In the genomic region with DNA sequence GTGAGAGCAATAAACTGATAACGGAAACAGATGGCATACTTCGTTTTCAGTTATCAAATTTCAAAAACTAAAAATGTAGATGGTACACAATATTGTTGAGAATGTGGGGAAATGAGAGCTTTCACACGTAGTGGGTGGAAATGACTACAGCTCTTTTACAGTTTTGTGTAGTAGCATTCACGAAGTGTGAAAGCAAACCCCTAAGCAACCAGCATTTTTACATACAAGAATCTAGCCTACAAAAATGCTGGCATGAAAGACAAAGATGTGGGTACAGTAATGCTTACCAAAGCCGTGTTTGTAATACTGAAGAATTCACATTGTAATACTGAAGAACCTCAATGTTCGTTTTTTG, we compare ENCODE assay signal across 1 cellular context.
TF ChIP-seq lines count a peak whose summit lies in the region.

No MANE protein-coding gene starts in this region.

TF ChIP-seq in H1, 55 proteins besides CTCF, POLR2A, EP300 and RAD21:
- TF ChIP-seq TAF7 (optimal IDR thresholded peaks at IDR 0.05; ENCODE audit: borderline replicate concordance, low read depth, low read length), result no peak
- TF ChIP-seq CEBPB (IDR thresholded peaks at IDR 0.05; ENCODE audit: low read depth, low read length), result no peak
- no peak for TF ChIP-seq KDM4A (IDR thresholded peaks at IDR 0.05; ENCODE audit: low read depth, low read length, severe bottlenecking)
- TF ChIP-seq RNF2 (IDR thresholded peaks at IDR 0.05; ENCODE audit: borderline replicate concordance, low read depth, low read length, missing control alignments, poor library complexity, severe bottlenecking), result no peak
- TF ChIP-seq, protein P1, sequence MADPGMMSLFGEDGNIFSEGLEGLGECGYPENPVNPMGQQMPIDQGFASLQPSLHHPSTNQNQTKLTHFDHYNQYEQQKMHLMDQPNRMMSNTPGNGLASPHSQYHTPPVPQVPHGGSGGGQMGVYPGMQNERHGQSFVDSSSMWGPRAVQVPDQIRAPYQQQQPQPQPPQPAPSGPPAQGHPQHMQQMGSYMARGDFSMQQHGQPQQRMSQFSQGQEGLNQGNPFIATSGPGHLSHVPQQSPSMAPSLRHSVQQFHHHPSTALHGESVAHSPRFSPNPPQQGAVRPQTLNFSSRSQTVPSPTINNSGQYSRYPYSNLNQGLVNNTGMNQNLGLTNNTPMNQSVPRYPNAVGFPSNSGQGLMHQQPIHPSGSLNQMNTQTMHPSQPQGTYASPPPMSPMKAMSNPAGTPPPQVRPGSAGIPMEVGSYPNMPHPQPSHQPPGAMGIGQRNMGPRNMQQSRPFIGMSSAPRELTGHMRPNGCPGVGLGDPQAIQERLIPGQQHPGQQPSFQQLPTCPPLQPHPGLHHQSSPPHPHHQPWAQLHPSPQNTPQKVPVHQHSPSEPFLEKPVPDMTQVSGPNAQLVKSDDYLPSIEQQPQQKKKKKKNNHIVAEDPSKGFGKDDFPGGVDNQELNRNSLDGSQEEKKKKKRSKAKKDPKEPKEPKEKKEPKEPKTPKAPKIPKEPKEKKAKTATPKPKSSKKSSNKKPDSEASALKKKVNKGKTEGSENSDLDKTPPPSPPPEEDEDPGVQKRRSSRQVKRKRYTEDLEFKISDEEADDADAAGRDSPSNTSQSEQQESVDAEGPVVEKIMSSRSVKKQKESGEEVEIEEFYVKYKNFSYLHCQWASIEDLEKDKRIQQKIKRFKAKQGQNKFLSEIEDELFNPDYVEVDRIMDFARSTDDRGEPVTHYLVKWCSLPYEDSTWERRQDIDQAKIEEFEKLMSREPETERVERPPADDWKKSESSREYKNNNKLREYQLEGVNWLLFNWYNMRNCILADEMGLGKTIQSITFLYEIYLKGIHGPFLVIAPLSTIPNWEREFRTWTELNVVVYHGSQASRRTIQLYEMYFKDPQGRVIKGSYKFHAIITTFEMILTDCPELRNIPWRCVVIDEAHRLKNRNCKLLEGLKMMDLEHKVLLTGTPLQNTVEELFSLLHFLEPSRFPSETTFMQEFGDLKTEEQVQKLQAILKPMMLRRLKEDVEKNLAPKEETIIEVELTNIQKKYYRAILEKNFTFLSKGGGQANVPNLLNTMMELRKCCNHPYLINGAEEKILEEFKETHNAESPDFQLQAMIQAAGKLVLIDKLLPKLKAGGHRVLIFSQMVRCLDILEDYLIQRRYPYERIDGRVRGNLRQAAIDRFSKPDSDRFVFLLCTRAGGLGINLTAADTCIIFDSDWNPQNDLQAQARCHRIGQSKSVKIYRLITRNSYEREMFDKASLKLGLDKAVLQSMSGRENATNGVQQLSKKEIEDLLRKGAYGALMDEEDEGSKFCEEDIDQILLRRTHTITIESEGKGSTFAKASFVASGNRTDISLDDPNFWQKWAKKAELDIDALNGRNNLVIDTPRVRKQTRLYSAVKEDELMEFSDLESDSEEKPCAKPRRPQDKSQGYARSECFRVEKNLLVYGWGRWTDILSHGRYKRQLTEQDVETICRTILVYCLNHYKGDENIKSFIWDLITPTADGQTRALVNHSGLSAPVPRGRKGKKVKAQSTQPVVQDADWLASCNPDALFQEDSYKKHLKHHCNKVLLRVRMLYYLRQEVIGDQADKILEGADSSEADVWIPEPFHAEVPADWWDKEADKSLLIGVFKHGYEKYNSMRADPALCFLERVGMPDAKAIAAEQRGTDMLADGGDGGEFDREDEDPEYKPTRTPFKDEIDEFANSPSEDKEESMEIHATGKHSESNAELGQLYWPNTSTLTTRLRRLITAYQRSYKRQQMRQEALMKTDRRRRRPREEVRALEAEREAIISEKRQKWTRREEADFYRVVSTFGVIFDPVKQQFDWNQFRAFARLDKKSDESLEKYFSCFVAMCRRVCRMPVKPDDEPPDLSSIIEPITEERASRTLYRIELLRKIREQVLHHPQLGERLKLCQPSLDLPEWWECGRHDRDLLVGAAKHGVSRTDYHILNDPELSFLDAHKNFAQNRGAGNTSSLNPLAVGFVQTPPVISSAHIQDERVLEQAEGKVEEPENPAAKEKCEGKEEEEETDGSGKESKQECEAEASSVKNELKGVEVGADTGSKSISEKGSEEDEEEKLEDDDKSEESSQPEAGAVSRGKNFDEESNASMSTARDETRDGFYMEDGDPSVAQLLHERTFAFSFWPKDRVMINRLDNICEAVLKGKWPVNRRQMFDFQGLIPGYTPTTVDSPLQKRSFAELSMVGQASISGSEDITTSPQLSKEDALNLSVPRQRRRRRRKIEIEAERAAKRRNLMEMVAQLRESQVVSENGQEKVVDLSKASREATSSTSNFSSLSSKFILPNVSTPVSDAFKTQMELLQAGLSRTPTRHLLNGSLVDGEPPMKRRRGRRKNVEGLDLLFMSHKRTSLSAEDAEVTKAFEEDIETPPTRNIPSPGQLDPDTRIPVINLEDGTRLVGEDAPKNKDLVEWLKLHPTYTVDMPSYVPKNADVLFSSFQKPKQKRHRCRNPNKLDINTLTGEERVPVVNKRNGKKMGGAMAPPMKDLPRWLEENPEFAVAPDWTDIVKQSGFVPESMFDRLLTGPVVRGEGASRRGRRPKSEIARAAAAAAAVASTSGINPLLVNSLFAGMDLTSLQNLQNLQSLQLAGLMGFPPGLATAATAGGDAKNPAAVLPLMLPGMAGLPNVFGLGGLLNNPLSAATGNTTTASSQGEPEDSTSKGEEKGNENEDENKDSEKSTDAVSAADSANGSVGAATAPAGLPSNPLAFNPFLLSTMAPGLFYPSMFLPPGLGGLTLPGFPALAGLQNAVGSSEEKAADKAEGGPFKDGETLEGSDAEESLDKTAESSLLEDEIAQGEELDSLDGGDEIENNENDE (IDR thresholded peaks at IDR 0.05; ENCODE audit: insufficient replicate concordance, low read length), result no peak
- TF ChIP-seq HDAC2 (IDR thresholded peaks at IDR 0.05; ENCODE audit: borderline replicate concordance in 1 of 2, low read depth in 2 of 2, low read length in 2 of 2), result no peak
- no peak for TF ChIP-seq SIX5 (IDR thresholded peaks at IDR 0.05; ENCODE audit: low read depth, low read length)
- TF ChIP-seq GTF2F1 (IDR thresholded peaks at IDR 0.05; ENCODE audit: borderline replicate concordance, low read depth, low read length), result no peak
- no peak for TF ChIP-seq SP2 (IDR thresholded peaks at IDR 0.05; ENCODE audit: low read length)
- TF ChIP-seq, protein P2, sequence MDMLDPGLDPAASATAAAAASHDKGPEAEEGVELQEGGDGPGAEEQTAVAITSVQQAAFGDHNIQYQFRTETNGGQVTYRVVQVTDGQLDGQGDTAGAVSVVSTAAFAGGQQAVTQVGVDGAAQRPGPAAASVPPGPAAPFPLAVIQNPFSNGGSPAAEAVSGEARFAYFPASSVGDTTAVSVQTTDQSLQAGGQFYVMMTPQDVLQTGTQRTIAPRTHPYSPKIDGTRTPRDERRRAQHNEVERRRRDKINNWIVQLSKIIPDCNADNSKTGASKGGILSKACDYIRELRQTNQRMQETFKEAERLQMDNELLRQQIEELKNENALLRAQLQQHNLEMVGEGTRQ (IDR thresholded peaks at IDR 0.05; ENCODE audit: low read length), result no peak
- no peak for TF ChIP-seq TCF12 (IDR thresholded peaks at IDR 0.05; ENCODE audit: low read depth, low read length)
- TF ChIP-seq KDM1A (IDR thresholded peaks at IDR 0.05; ENCODE audit: borderline replicate concordance, low read length), result no peak
- TF ChIP-seq, protein P3, sequence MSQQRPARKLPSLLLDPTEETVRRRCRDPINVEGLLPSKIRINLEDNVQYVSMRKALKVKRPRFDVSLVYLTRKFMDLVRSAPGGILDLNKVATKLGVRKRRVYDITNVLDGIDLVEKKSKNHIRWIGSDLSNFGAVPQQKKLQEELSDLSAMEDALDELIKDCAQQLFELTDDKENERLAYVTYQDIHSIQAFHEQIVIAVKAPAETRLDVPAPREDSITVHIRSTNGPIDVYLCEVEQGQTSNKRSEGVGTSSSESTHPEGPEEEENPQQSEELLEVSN (IDR thresholded peaks at IDR 0.05), result no peak
- no peak for TF ChIP-seq BCL11A (IDR thresholded peaks at IDR 0.05; ENCODE audit: low read depth in 2 of 2, low read length in 2 of 2)
- no peak for TF ChIP-seq CTBP2 (IDR thresholded peaks at IDR 0.05; ENCODE audit: borderline replicate concordance, insufficient read depth, insufficient read length, low read length)
- TF ChIP-seq CHD2 (IDR thresholded peaks at IDR 0.05; ENCODE audit: low read length), result no peak
- no peak for TF ChIP-seq ZNF274 (IDR thresholded peaks at IDR 0.05; ENCODE audit: borderline replicate concordance, extremely low read depth, low read length)
- TF ChIP-seq CBX8 (IDR thresholded peaks at IDR 0.05; ENCODE audit: borderline replicate concordance, low read depth, low read length), result no peak
- TF ChIP-seq NRF1 (IDR thresholded peaks at IDR 0.05; ENCODE audit: low read depth, low read length), result no peak
- TF ChIP-seq CREB1 (IDR thresholded peaks at IDR 0.05), result no peak
